19 cellular contexts compared by ENCODE assay signal in the genomic region with DNA sequence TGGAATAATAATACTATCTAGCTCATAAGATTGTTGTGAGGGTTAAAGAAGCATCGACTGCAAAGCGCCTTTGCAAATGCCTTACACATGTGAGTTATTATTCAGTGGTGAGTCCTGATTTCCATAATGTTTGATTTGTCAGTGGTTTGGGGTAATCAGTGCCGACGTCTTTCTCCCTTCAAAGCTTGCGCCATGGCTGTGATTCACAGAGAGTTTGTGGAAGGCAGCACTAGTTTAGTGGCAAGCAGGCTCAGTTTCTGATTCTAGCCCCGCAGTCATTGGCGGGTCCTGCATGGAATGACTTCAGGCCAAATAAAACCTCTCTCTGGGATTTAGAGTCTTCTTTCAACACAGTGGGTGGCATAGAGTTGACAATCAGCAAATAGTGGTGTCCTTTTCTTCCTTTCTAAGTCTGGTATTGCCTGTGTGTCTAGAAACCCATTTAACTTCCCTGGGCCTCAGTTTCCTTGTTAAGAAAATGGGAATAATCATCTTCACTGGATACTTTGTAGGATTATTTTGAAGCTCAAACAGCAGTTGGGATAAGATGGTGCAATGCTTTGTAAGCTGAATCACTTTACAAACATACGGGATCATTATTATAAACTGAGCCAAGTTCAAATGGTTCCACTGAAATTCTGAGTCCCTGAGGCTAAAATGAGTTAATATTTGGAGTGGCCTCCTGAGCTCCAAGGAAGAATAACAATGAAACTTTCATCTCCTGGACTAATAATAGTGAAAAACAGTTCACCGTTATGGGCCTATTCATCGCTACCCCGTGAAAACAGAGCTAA.
DNase-seq lines count a peak whose midpoint lies in the region; ATAC-seq and TF ChIP-seq lines count a peak whose summit lies in the region.
"Had no signal": no experiment of that assay in that cellular context is flagged by ENCODE, and none has a peak within 500 bp of the region (broad histone marks: within the 10 kb centered on the region; RNA-seq: fewer than 3 reads in every experiment).

No MANE protein-coding gene starts in this region.

- WGBS in stomach, 5 donors, result 72 to 90% (median 83%) methylated on average over 11 of the region's 11 CpGs

- H3K27me3 ChIP-seq in right atrium auricular region, result no peaks in the 10 kb centered on the region
- H3K27me3 ChIP-seq in subcutaneous abdominal adipose tissue (ENCODE audit: control insufficient read depth in 5 of 5, insufficient read depth in 4 of 5, low read length in 5 of 5), result no peaks in the 10 kb centered on the region
- no peaks in the 10 kb centered on the region for H3K27me3 ChIP-seq in stomach
- H3K27me3 ChIP-seq: transverse colon had no signal

- CTCF ChIA-PET in GM10248 (lab: Yijun Ruan, JAX), result interaction anchor here (0.9 to 1.1 kb wide), 2 partner anchors 9 to 12 kb away, joined by 3 read pairs; no protein-coding TSS in a partner anchor

- TF ChIP-seq CTCF in right atrium auricular region (IDR thresholded peaks at IDR 0.05), result no peak
- TF ChIP-seq CTCF in GM10248 (IDR thresholded peaks at IDR 0.05; ENCODE audit: control extremely low read depth, extremely low read depth, low read depth, missing control alignments), result no peak
- no peak for TF ChIP-seq CTCF in stomach (IDR thresholded peaks at IDR 0.05)

- H3K4me1 ChIP-seq in right atrium auricular region (peaks cover 0 to 5% of the 10 kb centered on the region in 2 donors), subcutaneous abdominal adipose tissue (ENCODE audit: control insufficient read depth in 5 of 5, insufficient read depth in 5 of 5, low read length in 5 of 5) (peaks cover 0 to 46% (median 34%) of the 10 kb centered on the region in 5 donors), stomach (no peaks in the 10 kb centered on the region)
- H3K4me1 ChIP-seq: prostate gland had no signal

- DNase-seq in Right ventricle myocardium superior (no peak), right atrium auricular region (ENCODE audit: low spot score) (no peak), SW480 (ENCODE audit: low spot score) (peak; percentile 9), fibroblast of peridontal ligament (ENCODE audit: extremely low read depth) (peak; percentile 98), GM10248 (ENCODE audit: extremely low spot score) (no peak), stomach (no peak)
- DNase-seq: activated CD8-positive, alpha-beta memory T cell treated with anti-CD3 and anti-CD28 coated beads for 24 hours; activated naive CD8-positive, alpha-beta T cell treated with anti-CD3 and anti-CD28 coated beads, Interleukin-2, amount 10 ng/mL, durations not matched to agents 7 days and 5 days; HCEC 1CT; NCI-H2029; NCI-H510A; stimulated activated naive B cell treated with anti-CD40 and anti-IgM and Interleukin-4, amounts not matched to agents 10 μg/mL and 1 μg/mL and 100 μg/mL, for 72 hours; transverse colon had no signal

- H3K9me3 ChIP-seq in right atrium auricular region (no peaks in the 10 kb centered on the region), subcutaneous abdominal adipose tissue (ENCODE audit: control insufficient read depth in 5 of 5, low read length in 5 of 5) (no peaks in the 10 kb centered on the region), stomach (no peaks in the 10 kb centered on the region)
- H3K9me3 ChIP-seq: prostate gland, transverse colon had no signal

- no peak overlapping the region for H3K9ac ChIP-seq in subcutaneous abdominal adipose tissue (ENCODE audit: low read length in 5 of 5)

- intact Hi-C loops in Right ventricle myocardium superior (cut with DNase I), result no loop called here
- intact Hi-C loops in stomach (cut with DNase I; ENCODE audit: low total_unique reads), result no loop called here

- POLR2A ChIA-PET in GM10248 (lab: Yijun Ruan, JAX), result no interaction called here

- H3K4me3 ChIP-seq in right atrium auricular region, result no peak overlapping the region
- H3K4me3 ChIP-seq in subcutaneous abdominal adipose tissue (ENCODE audit: low read depth in 1 of 5, low read length in 5 of 5), result no peak overlapping the region
- H3K4me3 ChIP-seq in stomach, result no peak overlapping the region
- H3K4me3 ChIP-seq: K562, prostate gland, transverse colon had no signal

- no peak overlapping the region for H3K27ac ChIP-seq in right atrium auricular region
- peak overlapping the region; percentile 25 for H3K27ac ChIP-seq in subcutaneous abdominal adipose tissue (ENCODE audit: low read depth, low read length)
- no peak overlapping the region for H3K27ac ChIP-seq in stomach
- H3K27ac ChIP-seq: HL-60, prostate gland, transverse colon had no signal

- no peak for TF ChIP-seq EP300 in stomach (IDR thresholded peaks at IDR 0.05)

- no peaks in the 10 kb centered on the region for H3K36me3 ChIP-seq in right atrium auricular region
- H3K36me3 ChIP-seq in subcutaneous abdominal adipose tissue (ENCODE audit: control insufficient read depth in 5 of 5, insufficient read depth in 5 of 5, low read length in 5 of 5), result no peaks in the 10 kb centered on the region
- no peaks in the 10 kb centered on the region for H3K36me3 ChIP-seq in stomach
- H3K36me3 ChIP-seq: prostate gland, transverse colon had no signal

- ATAC-seq in Right ventricle myocardium superior (ENCODE audit: poor library complexity) (peak; percentile 16), HG03095 (IDR thresholded peaks at IDR 0.05; ENCODE audit: unreplicated experiment) (no peak)
- ATAC-seq: K562; natural killer cell treated with Interleukin-12 subunit alpha and Interleukin-12 subunit beta and Interleukin-15 and Interleukin-18, amount 100 ng/mL, for 72 hours; stimulated activated naive B cell treated with anti-CD40 and anti-IgM and Interleukin-4, amounts not matched to agents 10 μg/mL and 1 μg/mL and 100 μg/mL, for 72 hours had no signal

- no peak for TF ChIP-seq POLR2A in stomach (IDR thresholded peaks at IDR 0.05)

Comparison
In these comparisons a context has a peak if more than half of its experiments do, and no peak if none do; other contexts are left out.
1. DNase-seq: peak in SW480 (single experiment) and fibroblast of peridontal ligament (single experiment); none in Right ventricle myocardium superior (single experiment), right atrium auricular region (single experiment), GM10248 (single experiment) and stomach (single experiment).